ENCODE assay signal across 1 cellular context in the genomic region with DNA sequence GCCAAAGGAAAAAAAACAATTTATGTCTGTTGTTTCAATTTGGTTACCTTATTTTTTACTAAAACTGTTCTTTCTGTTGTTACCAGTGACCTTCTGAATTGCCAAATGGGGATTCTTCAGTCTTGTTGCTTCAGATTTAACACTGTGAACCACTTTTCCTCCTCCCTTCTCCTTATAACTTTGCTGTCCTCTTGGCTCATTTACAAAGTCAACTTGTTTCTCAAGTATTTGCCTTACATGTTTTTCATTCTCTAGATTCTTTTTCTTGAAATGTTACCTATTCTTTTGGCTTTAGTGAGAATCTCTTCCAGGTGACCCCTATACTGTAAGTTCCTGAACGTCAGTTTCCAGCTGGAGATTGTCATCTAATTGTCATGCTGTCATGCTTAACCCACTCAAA.
TF ChIP-seq lines count a peak whose summit lies in the region.

No MANE protein-coding gene starts in this region.

TF ChIP-seq in K562, 482 proteins besides CTCF, POLR2A, EP300 and RAD21 (continued from another document):
- TF ChIP-seq, protein P1, sequence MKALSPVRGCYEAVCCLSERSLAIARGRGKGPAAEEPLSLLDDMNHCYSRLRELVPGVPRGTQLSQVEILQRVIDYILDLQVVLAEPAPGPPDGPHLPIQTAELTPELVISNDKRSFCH (CRISPR knock-in tag; IDR thresholded peaks at IDR 0.05) = no peak
- TF ChIP-seq, protein P1 (tag; IDR thresholded peaks at IDR 0.05) = no peak
- TF ChIP-seq BRD9 (IDR thresholded peaks at IDR 0.05; ENCODE audit: low read depth, partially characterized antibody) (no peak), IFI16 (CRISPR knock-in tag; IDR thresholded peaks at IDR 0.05) (no peak), KHSRP (IDR thresholded peaks at IDR 0.05) (no peak), KDM1A (IDR thresholded peaks at IDR 0.05) (no peak)
